25 cellular contexts compared by ENCODE assay signal in genomic region chr22:43482310-43482625, GRCh38.
DNase-seq lines count a peak whose midpoint lies in the region; ATAC-seq, FAIRE-seq and TF ChIP-seq lines count a peak whose summit lies in the region.
"Had no signal": no experiment of that assay in that cellular context is flagged by ENCODE, and none has a peak within 500 bp of the region (broad histone marks: within the 10 kb centered on the region; RNA-seq: fewer than 3 reads in every experiment).

No MANE protein-coding gene starts in this region.

- H3K27ac ChIP-seq in BLaER1 = peak overlapping the region; percentile 83
- no peak overlapping the region for H3K27ac ChIP-seq in sigmoid colon
- H3K27ac ChIP-seq: epithelial cell of prostate, left ventricle myocardium inferior, right lobe of liver had no signal

- H3K9me3 Mint-ChIP-seq in chondrocyte (ENCODE audit: low read depth) (no peaks in the 10 kb centered on the region), naive B cell (no peaks in the 10 kb centered on the region)
- H3K9me3 Mint-ChIP-seq: type B pancreatic cell had no signal

- H3K4me3 Mint-ChIP-seq in chondrocyte (ENCODE audit: unreplicated experiment) (no peak overlapping the region), naive B cell (peak overlapping the region in 7 of 8 donors; percentile 73 to 92 (median 84))
- H3K4me3 Mint-ChIP-seq: type B pancreatic cell had no signal

- peaks cover 4% of the 10 kb centered on the region for H3K27me3 Mint-ChIP-seq in chondrocyte (ENCODE audit: low read depth)
- H3K27me3 Mint-ChIP-seq in naive B cell = peaks cover 0 to 7% (median 6%) of the 10 kb centered on the region in 3 donors

- H3K4me1 Mint-ChIP-seq in chondrocyte (ENCODE audit: low read depth) = no peaks in the 10 kb centered on the region
- H3K4me1 Mint-ChIP-seq in naive B cell = peaks cover 9 to 26% (median 21%) of the 10 kb centered on the region in 3 donors

- no peak for TF ChIP-seq EP300 in sigmoid colon (IDR thresholded peaks at IDR 0.05)

- no peak for ATAC-seq in naive B cell (ENCODE audit: low read depth in 2 of 2)
- ATAC-seq: Panc1 had no signal

- peak overlapping the region; percentile 72 for H3K9ac ChIP-seq in BLaER1

- H3K27ac Mint-ChIP-seq in chondrocyte (ENCODE audit: unreplicated experiment) = no peak overlapping the region
- peak overlapping the region in 2 of 6 donors; percentile 39 to 85 for H3K27ac Mint-ChIP-seq in naive B cell
- H3K27ac Mint-ChIP-seq: progenitor cell of endocrine pancreas, type B pancreatic cell had no signal

- no peaks in the 10 kb centered on the region for H4K20me1 ChIP-seq in BLaER1

- H3K4me2 ChIP-seq in BLaER1 = peak overlapping the region; percentile 92

- DNase-seq in ELF-1 (ENCODE audit: low read depth, low spot score) (peak; percentile 24), chondrocyte (ENCODE audit: low spot score) (peak; percentile 48), naive B cell (no peak), NCI-H1930 (lab: John Stamatoyannopoulos, UW) (no peak), sigmoid colon (no peak), OCI-M1 (lab: John Stamatoyannopoulos, UW) (no peak), GM12891 (ENCODE audit: insufficient read length, low spot score) (no peak)
- DNase-seq: ACHN; activated CD4-positive, alpha-beta T cell treated with anti-CD3 and anti-CD28 coated beads for 4 hours; activated T-cell treated with anti-CD3 and anti-CD28 coated beads for 4 hours; Calu3; DMS79; effector CD8-positive, alpha-beta T cell; left ventricle myocardium inferior; MG63; right lobe of liver; SHP77; stimulated activated CD4-positive, alpha-beta T cell treated with anti-CD3 and anti-CD28 coated beads, Interleukin-12 subunit alpha, Interleukin-12 subunit beta, amount 100 ng/mL, for 4 hours; stimulated activated CD4-positive, alpha-beta T cell treated with anti-CD3 and anti-CD28 coated beads, Interleukin-2, amount 100 ng/mL, for 48 hours had no signal

- H3K4me1 ChIP-seq in BLaER1 (peaks cover 53% of the 10 kb centered on the region), sigmoid colon (no peaks in the 10 kb centered on the region)
- H3K4me1 ChIP-seq: left ventricle myocardium inferior, right lobe of liver had no signal

- H3K9me3 ChIP-seq in BLaER1 (no peaks in the 10 kb centered on the region), sigmoid colon (no peaks in the 10 kb centered on the region)
- H3K9me3 ChIP-seq: left ventricle myocardium inferior, MG63, right lobe of liver had no signal

- no peaks in the 10 kb centered on the region for H3K36me3 ChIP-seq in BLaER1
- H3K36me3 ChIP-seq in sigmoid colon = no peaks in the 10 kb centered on the region
- H3K36me3 ChIP-seq: left ventricle myocardium inferior, MG63, right lobe of liver had no signal

- TF ChIP-seq POLR2A in sigmoid colon (IDR thresholded peaks at IDR 0.05) = no peak
- no peak for TF ChIP-seq POLR2A in GM12891 (IDR thresholded peaks at IDR 0.05; ENCODE audit: low read depth, low read length)

- H3K36me3 Mint-ChIP-seq in chondrocyte (ENCODE audit: low read depth) (no peaks in the 10 kb centered on the region), naive B cell (no peaks in the 10 kb centered on the region)
- H3K36me3 Mint-ChIP-seq: type B pancreatic cell had no signal

- FAIRE-seq in GM12891 (lab: Jason Lieb, UNC) = no peak
- FAIRE-seq: colon had no signal

- intact Hi-C loops in sigmoid colon (cut with DNase I) = no loop called here

- H3K27me3 ChIP-seq in BLaER1 = no peaks in the 10 kb centered on the region
- peaks cover 0 to 17% (median 5%) of the 10 kb centered on the region in 3 donors for H3K27me3 ChIP-seq in sigmoid colon
- H3K27me3 ChIP-seq: MG63, right lobe of liver had no signal

- TF ChIP-seq CTCF in chondrocyte (IDR thresholded peaks at IDR 0.05) (no peak), sigmoid colon (IDR thresholded peaks at IDR 0.05) (no peak)

- 65 to 70% methylated on average over 8 of the region's 8 CpGs for WGBS in sigmoid colon, 2 donors

- H3K4me3 ChIP-seq in BLaER1 (peak overlapping the region; percentile 58; the same call in 1 of the 2 replicates), sigmoid colon (no peak overlapping the region)
- H3K4me3 ChIP-seq: left ventricle myocardium inferior, MG63, right lobe of liver had no signal

TF ChIP-seq in GM12891, 5 proteins besides CTCF, POLR2A, EP300 and RAD21:
- TF ChIP-seq POU2F2 (IDR thresholded peaks at IDR 0.05; ENCODE audit: low read depth, low read length) (no peak), POLR2AphosphoS5 (IDR thresholded peaks at IDR 0.05; ENCODE audit: low read depth, low read length) (no peak), TAF1 (IDR thresholded peaks at IDR 0.05; ENCODE audit: low read depth, low read length) (no peak), PAX5 (IDR thresholded peaks at IDR 0.05; ENCODE audit: insufficient read depth, low read length, severe bottlenecking) (no peak), SPI1 (IDR thresholded peaks at IDR 0.05; ENCODE audit: low read depth, low read length) (no peak)

Comparison
In these comparisons a context has a peak if more than half of its experiments do, and no peak if none do; other contexts are left out.
1. DNase-seq: peak in ELF-1 (single experiment) and chondrocyte (single experiment); none in naive B cell (single experiment), NCI-H1930 (0 of 2), sigmoid colon (single experiment), OCI-M1 (single experiment) and GM12891 (single experiment).